In the genomic region with DNA sequence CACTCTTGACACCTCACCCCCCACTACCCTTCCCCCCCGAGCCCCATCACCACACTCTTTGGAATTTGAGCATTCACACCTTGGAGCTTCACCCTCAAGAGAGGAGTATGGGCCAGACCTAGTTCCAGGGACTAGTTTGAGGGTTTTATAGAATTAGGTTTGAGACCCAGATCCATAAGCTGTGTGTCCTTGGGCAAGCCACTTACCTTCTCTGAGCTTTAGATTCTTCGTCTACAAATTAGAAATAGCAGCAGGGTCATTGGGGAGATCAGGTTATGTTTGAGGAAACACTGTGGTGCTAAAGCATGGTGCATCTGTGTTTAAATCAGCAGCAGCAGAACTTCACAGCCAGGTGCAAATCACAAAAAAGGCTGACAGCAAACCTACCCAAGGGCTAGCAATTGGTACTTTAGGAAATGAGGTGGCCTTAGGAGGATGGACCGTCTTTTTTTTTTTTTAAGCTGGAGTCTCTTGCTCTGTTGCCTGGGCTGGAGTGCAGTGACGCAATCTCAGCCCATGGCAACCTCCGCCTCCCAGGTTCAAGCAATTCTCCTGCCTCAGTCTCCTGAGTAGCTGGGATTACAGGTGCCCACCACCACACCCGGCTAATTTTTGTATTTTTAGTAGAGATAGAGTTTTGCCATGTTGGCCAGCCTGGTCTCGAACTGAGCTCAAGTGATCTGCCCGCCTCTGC, we compare ENCODE assay signal across 11 cellular contexts.
DNase-seq lines count a peak whose midpoint lies in the region; ATAC-seq and TF ChIP-seq lines count a peak whose summit lies in the region.
"Had no signal": no experiment of that assay in that cellular context is flagged by ENCODE, and none has a peak within 500 bp of the region (broad histone marks: within the 10 kb centered on the region; RNA-seq: fewer than 3 reads in every experiment).

No MANE protein-coding gene starts in this region.

- peaks cover 55% of the 10 kb centered on the region for H3K36me3 ChIP-seq in lower lobe of right lung

- H3K27ac ChIP-seq in right cardiac atrium (ENCODE audit: low read length) (peak overlapping the region; percentile 22), lower lobe of right lung (peak overlapping the region; percentile 86)

- 84% methylated on average over 8 of the region's 8 CpGs for WGBS in right cardiac atrium

- no peaks in the 10 kb centered on the region for H3K9me3 Mint-ChIP-seq in activated CD8-positive, alpha-beta T cell treated with anti-CD3 and anti-CD28 coated beads for 36 hours
- H3K9me3 Mint-ChIP-seq: nephron progenitor cell had no signal

- H3K4me1 Mint-ChIP-seq in activated CD8-positive, alpha-beta T cell treated with anti-CD3 and anti-CD28 coated beads for 36 hours (ENCODE audit: low read depth) = peaks cover 46% of the 10 kb centered on the region

- no peak overlapping the region for H3K4me3 Mint-ChIP-seq in activated CD8-positive, alpha-beta T cell treated with anti-CD3 and anti-CD28 coated beads for 36 hours
- H3K4me3 Mint-ChIP-seq: nephron progenitor cell had no signal

- POLR2A ChIA-PET in activated CD8-positive, alpha-beta T cell treated with anti-CD3 and anti-CD28 coated beads for 36 hours (lab: Charles Lee) = interaction anchor here (0.5 to 3.8 kb wide), 14 partner anchors 10 to 1347 kb away, joined by 3 to 39 read pairs (median 6); a partner anchor contains a TSS

- H3K4me3 ChIP-seq in right cardiac atrium (ENCODE audit: low read length) (no peak overlapping the region), lower lobe of right lung (no peak overlapping the region)

- H3K9me3 ChIP-seq in right cardiac atrium (ENCODE audit: control insufficient read depth, low read length) (no peaks in the 10 kb centered on the region), lower lobe of right lung (no peaks in the 10 kb centered on the region)

- CTCF ChIA-PET in activated CD8-positive, alpha-beta T cell treated with anti-CD3 and anti-CD28 coated beads for 36 hours (lab: Charles Lee) = interaction anchor here (0.7 to 5.0 kb wide), 17 partner anchors 10 to 181 kb away, joined by 3 to 36 read pairs (median 6); a partner anchor contains a TSS

- DNase-seq in right cardiac atrium (no peak), Right ventricle myocardium inferior (ENCODE audit: missing footprints) (no peak), lower lobe of right lung (no peak), SK-N-DZ (ENCODE audit: low spot score) (no peak), NCI-H345 treated with DMSO at 0.1 percent for 48 hours (lab: John Stamatoyannopoulos, UW; ENCODE audit: unreplicated experiment) (no peak), DMS 273 treated with DMSO at 0.1 percent for 48 hours (lab: John Stamatoyannopoulos, UW) (no peak)
- DNase-seq in activated CD8-positive, alpha-beta T cell treated with anti-CD3 and anti-CD28 coated beads for 36 hours = no peak
- DNase-seq: cortex of kidney, islet precursor cell, nephron progenitor cell had no signal

- ATAC-seq in right cardiac atrium = no peak
- no peak for ATAC-seq in Right ventricle myocardium inferior
- no peak for ATAC-seq in activated CD8-positive, alpha-beta T cell treated with anti-CD3 and anti-CD28 coated beads for 36 hours
- no peak for ATAC-seq in lower lobe of right lung
- no peak for ATAC-seq in HG03521 (IDR thresholded peaks at IDR 0.05; ENCODE audit: unreplicated experiment)

- H3K27me3 ChIP-seq in right cardiac atrium (ENCODE audit: control insufficient read depth, insufficient read depth) (no peaks in the 10 kb centered on the region), lower lobe of right lung (ENCODE audit: low read depth) (no peaks in the 10 kb centered on the region)

- peak overlapping the region; percentile 94 for H3K27ac Mint-ChIP-seq in activated CD8-positive, alpha-beta T cell treated with anti-CD3 and anti-CD28 coated beads for 36 hours
- H3K27ac Mint-ChIP-seq: nephron progenitor cell had no signal

- no peak for TF ChIP-seq CTCF in activated CD8-positive, alpha-beta T cell treated with anti-CD3 and anti-CD28 coated beads for 36 hours (IDR thresholded peaks at IDR 0.05)
- no peak for TF ChIP-seq CTCF in lower lobe of right lung (IDR thresholded peaks at IDR 0.05)

- H3K4me1 ChIP-seq in right cardiac atrium (ENCODE audit: control insufficient read depth, insufficient read depth, low read length) = peaks cover 16% of the 10 kb centered on the region
- H3K4me1 ChIP-seq in lower lobe of right lung = peaks cover 74% of the 10 kb centered on the region

- intact Hi-C loops in right cardiac atrium (cut with DNase I) = loop anchor here in 2 of 4 donors (10.0 kb wide), 1 partner anchor 60 kb away; no protein-coding TSS in a partner anchor
- intact Hi-C loops in Right ventricle myocardium inferior (cut with DNase I) = no loop called here
- intact Hi-C loops in activated CD8-positive, alpha-beta T cell treated with anti-CD3 and anti-CD28 coated beads for 36 hours (cut with micrococcal nuclease) = no loop called here
- intact Hi-C loops in lower lobe of right lung (cut with DNase I) = no loop called here

- H3K27me3 Mint-ChIP-seq in activated CD8-positive, alpha-beta T cell treated with anti-CD3 and anti-CD28 coated beads for 36 hours = no peaks in the 10 kb centered on the region

- H3K36me3 Mint-ChIP-seq in activated CD8-positive, alpha-beta T cell treated with anti-CD3 and anti-CD28 coated beads for 36 hours (ENCODE audit: low read depth) = peaks cover 65% of the 10 kb centered on the region
